Comparison of ENCODE assay signal across 8 cellular contexts in genomic region chr20:32560989-32561830, GRCh38. TPM values are rescaled to one million over a fixed set of nuclear protein-coding genes. Genes with fewer than 3 reads are reported as not detected.
A peak's percentile ranks its signal among the peaks of the same experiment; 100 is the strongest.
DNase-seq lines count a peak whose midpoint lies in the region; ATAC-seq and TF ChIP-seq lines count a peak whose summit lies in the region.

No MANE protein-coding gene starts in this region.

- no peaks in the 10 kb centered on the region for H3K79me2 ChIP-seq in MM.1S (ENCODE audit: low read length)
- no peaks in the 10 kb centered on the region for H3K79me2 ChIP-seq in SK-N-SH (ENCODE audit: insufficient read depth)

- H3K4me1 Mint-ChIP-seq in CD4-positive, CD25-positive, alpha-beta regulatory T cell: peaks cover 0 to 63% (median 25%) of the 10 kb centered on the region in 4 donors
- H3K4me1 Mint-ChIP-seq in T-helper 17 cell: peaks cover 35% of the 10 kb centered on the region

- no peak overlapping the region for H2AFZ ChIP-seq in MM.1S (ENCODE audit: low read length)
- H2AFZ ChIP-seq in SK-N-SH (ENCODE audit: low read depth): no peak overlapping the region

- TF ChIP-seq CTCF in MM.1S (IDR thresholded peaks at IDR 0.05; ENCODE audit: low read length) (no peak), foreskin keratinocyte (conservative IDR thresholded peaks at IDR 0.05) (no peak), SK-N-SH (IDR thresholded peaks at IDR 0.05) (no peak)

- no peaks in the 10 kb centered on the region for H3K27me3 Mint-ChIP-seq in CD4-positive, CD25-positive, alpha-beta regulatory T cell
- H3K27me3 Mint-ChIP-seq in T-helper 17 cell: no peaks in the 10 kb centered on the region

- H3K9me3 ChIP-seq in CD4-positive, CD25-positive, alpha-beta regulatory T cell (ENCODE audit: control insufficient read depth in 2 of 2, low read length in 2 of 2): no peaks in the 10 kb centered on the region
- H3K9me3 ChIP-seq in T-helper 17 cell (ENCODE audit: control insufficient read depth, low read length, poor library complexity, severe bottlenecking) (no peaks in the 10 kb centered on the region), MM.1S (replicated peaks; ENCODE audit: insufficient read depth, low read length) (no peaks in the 10 kb centered on the region), SK-N-SH (no peaks in the 10 kb centered on the region)
- no peaks in the 10 kb centered on the region for H3K9me3 ChIP-seq in effector memory CD4-positive, alpha-beta T cell (ENCODE audit: control insufficient read depth, low read length)

- peak overlapping the region; percentile 17 for H3K27ac ChIP-seq in CD4-positive, CD25-positive, alpha-beta regulatory T cell (ENCODE audit: insufficient read depth, low read length, poor library complexity, severe bottlenecking)
- H3K27ac ChIP-seq in MM.1S (ENCODE audit: low read length): no peak overlapping the region
- no peak overlapping the region for H3K27ac ChIP-seq in foreskin keratinocyte
- H3K27ac ChIP-seq in effector memory CD4-positive, alpha-beta T cell (ENCODE audit: insufficient read depth, low read length, poor library complexity, severe bottlenecking): no peak overlapping the region
- no peak overlapping the region for H3K27ac ChIP-seq in SK-N-SH (ENCODE audit: low read depth in 2 of 2, low read length in 1 of 2)

- TF ChIP-seq EP300 in SK-N-SH (IDR thresholded peaks at IDR 0.05; ENCODE audit: borderline replicate concordance in 1 of 2, low read depth in 1 of 2, low read length in 1 of 2): no peak

- no peaks in the 10 kb centered on the region for H4K20me1 ChIP-seq in MM.1S (ENCODE audit: insufficient read depth, low read length)
- H4K20me1 ChIP-seq in SK-N-SH (ENCODE audit: insufficient read depth): no peaks in the 10 kb centered on the region

- H3F3A ChIP-seq in MM.1S (ENCODE audit: insufficient read depth, low read length) (no peaks in the 10 kb centered on the region), SK-N-SH (replicated peaks; ENCODE audit: insufficient read depth) (no peaks in the 10 kb centered on the region)

- peaks cover 30% of the 10 kb centered on the region for H3K4me1 ChIP-seq in CD4-positive, CD25-positive, alpha-beta regulatory T cell (ENCODE audit: control insufficient read depth, insufficient read depth, low read length, poor library complexity, severe bottlenecking)
- H3K4me1 ChIP-seq in MM.1S (ENCODE audit: low read length) (no peaks in the 10 kb centered on the region), foreskin keratinocyte (no peaks in the 10 kb centered on the region), SK-N-SH (ENCODE audit: control insufficient read depth in 1 of 2, insufficient read depth in 2 of 2, low read depth in 1 of 2, low read length in 1 of 2) (peaks cover 0 to 18% of the 10 kb centered on the region in 2 experiments; a peak in 1 of 4 replicates)
- peaks cover 14% of the 10 kb centered on the region for H3K4me1 ChIP-seq in effector memory CD4-positive, alpha-beta T cell (ENCODE audit: control insufficient read depth, insufficient read depth, low read length, poor library complexity, severe bottlenecking)

- H3K9me2 ChIP-seq in MM.1S (replicated peaks; ENCODE audit: insufficient read depth, low read length) (no peaks in the 10 kb centered on the region), SK-N-SH (no peaks in the 10 kb centered on the region)

- CTCF ChIA-PET in SK-N-SH (lab: Yijun Ruan, JAX): no interaction called here

- H3K9ac ChIP-seq in MM.1S (ENCODE audit: low read length) (no peak overlapping the region), SK-N-SH (no peak overlapping the region)

- no peak for DNase-seq in CD4-positive, CD25-positive, alpha-beta regulatory T cell
- DNase-seq in DMS79 treated with DMSO at 0.1 percent for 48 hours (lab: John Stamatoyannopoulos, UW) (peak; percentile 85), T-helper 17 cell (no peak), left kidney (ENCODE audit: low read depth, low spot score) (peak; percentile 68), MM.1S (no peak), foreskin keratinocyte (no peak), SK-N-SH (no peak)
- no peak for DNase-seq in effector memory CD4-positive, alpha-beta T cell

- H3K27me3 ChIP-seq in CD4-positive, CD25-positive, alpha-beta regulatory T cell (ENCODE audit: control insufficient read depth, insufficient read depth, low read length): no peaks in the 10 kb centered on the region
- no peaks in the 10 kb centered on the region for H3K27me3 ChIP-seq in MM.1S (replicated peaks; ENCODE audit: insufficient read depth, low read length)
- peaks cover 32% of the 10 kb centered on the region for H3K27me3 ChIP-seq in foreskin keratinocyte
- H3K27me3 ChIP-seq in effector memory CD4-positive, alpha-beta T cell (replicated peaks; ENCODE audit: control insufficient read depth, insufficient read depth, low read length, poor library complexity, severe bottlenecking): no peaks in the 10 kb centered on the region
- H3K27me3 ChIP-seq in SK-N-SH (ENCODE audit: insufficient read depth): no peaks in the 10 kb centered on the region

- peaks cover 9% of the 10 kb centered on the region for H3K36me3 ChIP-seq in CD4-positive, CD25-positive, alpha-beta regulatory T cell (ENCODE audit: control insufficient read depth, insufficient read depth, low read length)
- H3K36me3 ChIP-seq in MM.1S (replicated peaks; ENCODE audit: insufficient read depth, low read length) (no peaks in the 10 kb centered on the region), SK-N-SH (replicated peaks in 1 of 2; ENCODE audit: control insufficient read depth in 1 of 2, insufficient read depth in 2 of 2, low read length in 1 of 2) (no peaks in the 10 kb centered on the region)
- no peaks in the 10 kb centered on the region for H3K36me3 ChIP-seq in effector memory CD4-positive, alpha-beta T cell (ENCODE audit: control insufficient read depth, insufficient read depth, low read length)

- peak in 1 of 2 donors; percentile 36 for ATAC-seq in CD4-positive, CD25-positive, alpha-beta regulatory T cell (ENCODE audit: low read depth in 2 of 2)
- no peak for ATAC-seq in T-helper 17 cell
- ATAC-seq in foreskin keratinocyte: no peak

- no peak overlapping the region for H3K4me3 ChIP-seq in CD4-positive, CD25-positive, alpha-beta regulatory T cell (ENCODE audit: low read depth, low read length)
- H3K4me3 ChIP-seq in MM.1S (ENCODE audit: low read length): no peak overlapping the region
- no peak overlapping the region for H3K4me3 ChIP-seq in effector memory CD4-positive, alpha-beta T cell (ENCODE audit: insufficient read depth, low read depth, low read length, poor library complexity, severe bottlenecking)
- H3K4me3 ChIP-seq in SK-N-SH (ENCODE audit: low read depth in 2 of 2, low read length in 1 of 2): no peak overlapping the region

- WGBS in SK-N-SH (ENCODE audit: low lambda C conversion rate): 79% methylated on average over 14 of the region's 27 CpGs

- H3K9me3 Mint-ChIP-seq in CD4-positive, CD25-positive, alpha-beta regulatory T cell: no peaks in the 10 kb centered on the region

- POLR2A ChIA-PET in SK-N-SH (lab: Yijun Ruan, JAX): no interaction called here

- H3K36me3 Mint-ChIP-seq in CD4-positive, CD25-positive, alpha-beta regulatory T cell: peaks cover 13% of the 10 kb centered on the region
- H3K36me3 Mint-ChIP-seq in T-helper 17 cell (ENCODE audit: low read depth): no peaks in the 10 kb centered on the region

- TF ChIP-seq RAD21 in SK-N-SH (IDR thresholded peaks at IDR 0.05; ENCODE audit: low read length): no peak

- H3K4me3 Mint-ChIP-seq in CD4-positive, CD25-positive, alpha-beta regulatory T cell: peak overlapping the region in 3 of 4 donors; percentile 12 to 59 (median 52)
- H3K4me3 Mint-ChIP-seq in T-helper 17 cell: no peak overlapping the region

- peak overlapping the region; percentile 72 to 94 (median 87) for H3K27ac Mint-ChIP-seq in CD4-positive, CD25-positive, alpha-beta regulatory T cell
- peak overlapping the region; percentile 65 for H3K27ac Mint-ChIP-seq in T-helper 17 cell

- H3K4me2 ChIP-seq in MM.1S (ENCODE audit: low read depth, low read length) (no peak overlapping the region), SK-N-SH (no peak overlapping the region)

TF ChIP-seq in SK-N-SH, 30 proteins besides CTCF, POLR2A, EP300 and RAD21 (continues in another document):
- TF ChIP-seq GATA2 (CRISPR knock-in tag; IDR thresholded peaks at IDR 0.05) (no peak), YY1 (IDR thresholded peaks at IDR 0.05; ENCODE audit: low read depth) (no peak), REST (IDR thresholded peaks at IDR 0.05; ENCODE audit: low read depth, low read length) (no peak), FOSL2 (IDR thresholded peaks at IDR 0.05; ENCODE audit: borderline replicate concordance, low read depth) (no peak), ELF1 (IDR thresholded peaks at IDR 0.05) (no peak), RCOR1 (IDR thresholded peaks at IDR 0.05; ENCODE audit: low read length) (no peak), SIN3A (IDR thresholded peaks at IDR 0.05; ENCODE audit: borderline replicate concordance, low read depth, low read length) (no peak)

RNA-seq across cellular contexts. Expression of gene NOL4L, which starts 23.9 kb away (rescaled TPM):
- 84.8 TPM for total RNA-seq in CD4-positive, CD25-positive, alpha-beta regulatory T cell
- polyA plus RNA-seq in CD4-positive, CD25-positive, alpha-beta regulatory T cell: 10 to 100 TPM in 3 of 4 donors, 1 to 10 TPM in 1; 7.1 to 11.4 (median 10.6) TPM
- total RNA-seq in T-helper 17 cell (10 to 100 TPM; 60.9 to 62.9 TPM), foreskin keratinocyte (1.5 and 1.7 TPM in 2 replicates)
- polyA plus RNA-seq in foreskin keratinocyte (0.67 and 1.4 TPM in 2 replicates), SK-N-SH (2012; rRNA removed) (10.4 and 14.3 TPM in 2 replicates)
- polyA plus RNA-seq in SK-N-SH (2012; cell fraction: cytosol; rRNA removed): 8.7 and 10.6 TPM in 2 replicates
- polyA plus RNA-seq in SK-N-SH (2012; cell fraction: nucleus; rRNA removed): 35.9 and 37.2 TPM in 2 replicates

Comparison
In these comparisons a context has a peak if more than half of its experiments do, and no peak if none do; other contexts are left out.
1. DNase-seq: peak in DMS79 treated with DMSO at 0.1 percent for 48 hours (single experiment) and left kidney (single experiment); none in CD4-positive, CD25-positive, alpha-beta regulatory T cell (0 of 3), T-helper 17 cell (0 of 3), MM.1S (single experiment), foreskin keratinocyte (0 of 2), effector memory CD4-positive, alpha-beta T cell (0 of 3) and SK-N-SH (single experiment).
2. RNA of gene NOL4L, which starts 23.9 kb away (total RNA-seq): 84.8 TPM in CD4-positive, CD25-positive, alpha-beta regulatory T cell (single experiment) and 60.9 to 62.9 TPM in T-helper 17 cell; 1.5 to 1.7 TPM in foreskin keratinocyte; every median in the first group is over 10 times any median in the second.